8 cellular contexts compared by ENCODE assay signal in genomic region chr1:154960446-154961136, GRCh38. TPM values are rescaled to one million over a fixed set of nuclear protein-coding genes. Genes with fewer than 3 reads are reported as not detected.
DNase-seq lines count a peak whose midpoint lies in the region; ATAC-seq, FAIRE-seq and TF ChIP-seq lines count a peak whose summit lies in the region.

No MANE protein-coding gene starts in this region.

- H3K27ac ChIP-seq in HCT116 (ENCODE audit: low read depth, low read length): peak overlapping the region; percentile 92
- H3K27ac ChIP-seq in left ventricle myocardium inferior (replicated peaks): peak overlapping the region; percentile 100
- peak overlapping the region; percentile 54 to 100 for H3K27ac ChIP-seq in small intestine (ENCODE audit: low read depth in 1 of 2, low read length in 1 of 2)

- peaks cover 19% of the 10 kb centered on the region for H3K79me2 ChIP-seq in HCT116 (ENCODE audit: insufficient read depth, low read length)

- DNase-seq in HCT116 (ENCODE audit: low read depth, low spot score) (no peak), left ventricle myocardium inferior (no peak), small intestine (no peak), H4 (ENCODE audit: low spot score) (no peak)

- H2AFZ ChIP-seq in HCT116 (ENCODE audit: low read depth, low read length, poor library complexity, severe bottlenecking): no peak overlapping the region

- TF ChIP-seq CTCF in HCT116 (IDR thresholded peaks at IDR 0.05 in 2 of 3, conservative IDR thresholded peaks at IDR 0.05 in 1 of 3; ENCODE audit: borderline replicate concordance in 1 of 3, insufficient read depth in 1 of 3, low read depth in 2 of 3, low read length in 2 of 3): no peak
- no peak for TF ChIP-seq CTCF in WI38 (IDR thresholded peaks at IDR 0.05; ENCODE audit: low read depth, low read length)
- no peak for TF ChIP-seq CTCF in left ventricle myocardium inferior (IDR thresholded peaks at IDR 0.05; ENCODE audit: borderline replicate concordance)

- TSS peak; percentile 58 for BruUV-seq in HCT116 (replicated peaks; lab: Mats Ljungman, UMichigan)

- H3K4me3 ChIP-seq in HCT116 (replicated peaks in 1 of 2; ENCODE audit: low read depth in 1 of 2, low read length in 2 of 2): peak overlapping the region; percentile 64 to 80
- peak overlapping the region; percentile 75 for H3K4me3 ChIP-seq in WI38 (ENCODE audit: low read depth, low read length)
- H3K4me3 ChIP-seq in left ventricle myocardium inferior: peak overlapping the region; percentile 82
- peak overlapping the region; percentile 78 to 89 for H3K4me3 ChIP-seq in small intestine (ENCODE audit: low read depth in 1 of 2, low read length in 2 of 2)

- TF ChIP-seq POLR2A in HCT116 (IDR thresholded peaks at IDR 0.05; ENCODE audit: borderline replicate concordance, extremely low read depth, insufficient read depth, insufficient read length): no peak

- H3K9ac ChIP-seq in HCT116 (ENCODE audit: low read length): peak overlapping the region; percentile 78

- H3K9me3 ChIP-seq in HCT116 (ENCODE audit: control insufficient read depth in 1 of 2, insufficient read depth in 1 of 2, low read depth in 1 of 2, low read length in 2 of 2) (no peaks in the 10 kb centered on the region), left ventricle myocardium inferior (replicated peaks) (no peaks in the 10 kb centered on the region), small intestine (ENCODE audit: control insufficient read depth, low read depth) (no peaks in the 10 kb centered on the region)

- peaks cover 23 to 55% of the 10 kb centered on the region in 2 experiments for H3K4me1 ChIP-seq in HCT116 (ENCODE audit: control insufficient read depth in 1 of 2, insufficient read depth in 2 of 2, low read length in 2 of 2)
- H3K4me1 ChIP-seq in left ventricle myocardium inferior: peaks cover 58% of the 10 kb centered on the region
- H3K4me1 ChIP-seq in small intestine (ENCODE audit: control insufficient read depth in 2 of 2, insufficient read depth in 1 of 2, low read depth in 1 of 2, low read length in 1 of 2): peaks cover 4 to 9% of the 10 kb centered on the region in 2 donors

- no peaks in the 10 kb centered on the region for H4K20me1 ChIP-seq in HCT116 (ENCODE audit: insufficient read depth)

- POLR2A ChIA-PET in HCT116 (lab: Charles Lee): interaction anchor here (0.5 to 2.4 kb wide), 4 partner anchors 12 to 413 kb away, joined by 3 to 38 read pairs (median 4); partner anchors contain the start of genes CKS1B, KCNN3 and SHC1

- intact Hi-C loops in HCT116 (cut with micrococcal nuclease): loop anchor here (5.0 kb wide), 1 partner anchor 37 kb away; no protein-coding TSS in a partner anchor
- intact Hi-C loops in left ventricle myocardium inferior (cut with micrococcal nuclease): no loop called here

- FAIRE-seq in small intestine (lab: Jason Lieb, UNC): no peak

- TF ChIP-seq RAD21 in HCT116 (IDR thresholded peaks at IDR 0.05; ENCODE audit: low read depth): no peak

- RAD21 ChIA-PET in HCT116 (lab: Charles Lee; ENCODE audit: low non-redundant PET in 1 of 2, low total read pairs in 2 of 2, uncharacterized antibody in 2 of 2, unreplicated experiment in 2 of 2): interaction anchor here (0.7 to 1.2 kb wide), 3 partner anchors 16 to 39 kb away, joined by 4 to 5 read pairs (median 5); no protein-coding TSS in a partner anchor

- peaks cover 16 to 32% of the 10 kb centered on the region in 2 experiments; a peak in 3 of 4 replicates for H3K36me3 ChIP-seq in HCT116 (ENCODE audit: control insufficient read depth in 1 of 2, insufficient read depth in 2 of 2, low read length in 2 of 2)
- peaks cover 42% of the 10 kb centered on the region for H3K36me3 ChIP-seq in left ventricle myocardium inferior
- H3K36me3 ChIP-seq in small intestine (ENCODE audit: control insufficient read depth in 2 of 2, insufficient read depth in 2 of 2, low read length in 2 of 2): peaks cover 10 to 20% of the 10 kb centered on the region in 2 donors

- H3K27me3 ChIP-seq in HCT116 (ENCODE audit: insufficient read depth, low read length) (no peaks in the 10 kb centered on the region), left ventricle myocardium inferior (ENCODE audit: low read depth) (no peaks in the 10 kb centered on the region), small intestine (ENCODE audit: control insufficient read depth in 2 of 2, insufficient read depth in 2 of 2, low read length in 2 of 2) (no peaks in the 10 kb centered on the region)

- ATAC-seq in HCT116 (no peak), GM21381 (IDR thresholded peaks at IDR 0.05; ENCODE audit: unreplicated experiment) (no peak), GM19035 (IDR thresholded peaks at IDR 0.05; ENCODE audit: unreplicated experiment) (no peak), esophagus mucosa (no peak)

- no peaks in the 10 kb centered on the region for H3K9me2 ChIP-seq in HCT116 (ENCODE audit: insufficient read depth)

- CTCF ChIA-PET in HCT116 (lab: Charles Lee): interaction anchor here (1.0 to 2.5 kb wide), 4 partner anchors 10 to 401 kb away, joined by 3 to 15 read pairs (median 8); partner anchors contain the start of gene SHC1

- H3K4me2 ChIP-seq in HCT116 (ENCODE audit: low read length): peak overlapping the region; percentile 82

- WGBS in small intestine, 3 donors: 12 to 21% (median 16%) methylated on average over 10 of the region's 10 CpGs

TF ChIP-seq in HCT116, 20 proteins besides CTCF, POLR2A, EP300 and RAD21:
- no peak for TF ChIP-seq TCF7L2 (IDR thresholded peaks at IDR 0.05; ENCODE audit: borderline replicate concordance, extremely low read depth, insufficient read depth, insufficient read length)
- no peak for TF ChIP-seq REST (IDR thresholded peaks at IDR 0.05; ENCODE audit: low read depth)
- no peak for TF ChIP-seq FOSL1 (IDR thresholded peaks at IDR 0.05; ENCODE audit: low read depth)
- no peak for TF ChIP-seq MAX (IDR thresholded peaks at IDR 0.05)
- no peak for TF ChIP-seq ZFX (IDR thresholded peaks at IDR 0.05)

RNA-seq across cellular contexts. Expression of gene PYGO2, which starts 1.0 kb away (rescaled TPM):
- total RNA-seq in HCT116 (2021; ENCODE audit: unreplicated experiment) (37.2 TPM), left ventricle myocardium inferior (12.9 TPM), esophagus mucosa (17.3 TPM)
- 17.0 and 22.1 TPM in 2 replicates for polyA plus RNA-seq in HCT116 (2012)
- polyA plus RNA-seq in small intestine: 10 to 100 TPM; 22.1 to 27.5 (median 22.2) TPM
- total RNA-seq in H4 (2014; rRNA removed; shearing (Covaris generic)): 18.0 TPM in 2 replicates

RNA-seq across cellular contexts. Expression of gene PBXIP1, which starts 4.7 kb away (rescaled TPM):
- total RNA-seq in HCT116 (2021; ENCODE audit: unreplicated experiment): 12.6 TPM
- polyA plus RNA-seq in HCT116 (2012): 12.5 and 17.2 TPM in 2 replicates
- 52.3 TPM for total RNA-seq in left ventricle myocardium inferior
- 10 to 100 TPM; 31.9 to 40.7 (median 34.9) TPM for polyA plus RNA-seq in small intestine
- total RNA-seq in H4 (2014; rRNA removed; shearing (Covaris generic)): 22.8 and 31.2 TPM in 2 replicates
- total RNA-seq in esophagus mucosa: 9.2 TPM

RNA-seq across cellular contexts. Expression of gene SHC1, which starts 10.0 kb away (rescaled TPM):
- total RNA-seq in HCT116 (2021; ENCODE audit: unreplicated experiment) (148 TPM), left ventricle myocardium inferior (43.0 TPM), esophagus mucosa (68.0 TPM)
- 135 and 142 TPM in 2 replicates for polyA plus RNA-seq in HCT116 (2012)
- 10 to 100 TPM; 59.7 to 84.8 (median 67.8) TPM for polyA plus RNA-seq in small intestine
- total RNA-seq in H4 (2014; rRNA removed; shearing (Covaris generic)): 163 and 170 TPM in 2 replicates

RNA-seq across cellular contexts. Expression of gene CKS1B, which starts 13.9 kb away (rescaled TPM):
- total RNA-seq in HCT116 (2021; ENCODE audit: unreplicated experiment) (229 TPM), left ventricle myocardium inferior (17.8 TPM), esophagus mucosa (74.5 TPM)
- polyA plus RNA-seq in HCT116 (2012): 490 and 557 TPM in 2 replicates
- polyA plus RNA-seq in small intestine: 100 to 1,000 TPM in 1 of 3 donors, 10 to 100 TPM in 2; 63.7 to 117 (median 81.3) TPM
- 170 and 248 TPM in 2 replicates for total RNA-seq in H4 (2014; rRNA removed; shearing (Covaris generic))

RNA-seq across cellular contexts. Expression of gene FLAD1, which starts 22.6 kb away (rescaled TPM):
- total RNA-seq in HCT116 (2021; ENCODE audit: unreplicated experiment): 58.4 TPM
- polyA plus RNA-seq in HCT116 (2012): 49.9 and 53.7 TPM in 2 replicates
- total RNA-seq in left ventricle myocardium inferior: 30.1 TPM
- 10 to 100 TPM; 33.1 to 51.4 (median 35.7) TPM for polyA plus RNA-seq in small intestine
- total RNA-seq in H4 (2014; rRNA removed; shearing (Covaris generic)): 31.4 and 37.9 TPM in 2 replicates
- 29.6 TPM for total RNA-seq in esophagus mucosa
